ENCODE assay signal across 8 cellular contexts in genomic region chr3:57060089-57060829, GRCh38.
DNase-seq lines count a peak whose midpoint lies in the region; TF ChIP-seq lines count a peak whose summit lies in the region.

Gene SPATA12, plus strand, starts transcription at chr3:57060664. Its CDS starts 13,031 bp downstream, at chr3:57073695.

- DNase-seq in GM03348 (ENCODE audit: low spot score) (peak; percentile 95), NCI-H2227 (lab: John Stamatoyannopoulos, UW; ENCODE audit: unreplicated experiment) (peak; percentile 13), dedifferentiated amniotic fluid mesenchymal stem cell (ENCODE audit: extremely low spot score) (peak; percentile 77), left kidney (ENCODE audit: low read depth, low spot score) (peak; percentile 58), tibial artery (peak; percentile 78 to 83), NCI-H1048 (lab: John Stamatoyannopoulos, UW) (no peak), T-helper 2 cell (no peak)
- DNase-seq in effector memory CD4-positive, alpha-beta T cell = no peak

- H3K27ac ChIP-seq in tibial artery = no peak within 1 kb of the TSS
- no peak within 1 kb of the TSS for H3K27ac ChIP-seq in effector memory CD4-positive, alpha-beta T cell (ENCODE audit: insufficient read depth, low read length, poor library complexity, severe bottlenecking)

- peaks cover 0 to 13% (median 0%) of the 10 kb centered on the region in 4 donors for H3K4me1 ChIP-seq in tibial artery
- H3K4me1 ChIP-seq in effector memory CD4-positive, alpha-beta T cell (ENCODE audit: control insufficient read depth, insufficient read depth, low read length, poor library complexity, severe bottlenecking) = no peaks in the 10 kb centered on the region

- intact Hi-C loops in tibial artery (cut with DNase I; ENCODE audit: low total_unique reads) = no loop called here

- H3K9me3 ChIP-seq in tibial artery = no peaks in the 10 kb centered on the region
- no peaks in the 10 kb centered on the region for H3K9me3 ChIP-seq in effector memory CD4-positive, alpha-beta T cell (ENCODE audit: control insufficient read depth, low read length)

- H3K36me3 ChIP-seq in tibial artery = no peaks in the 10 kb centered on the region
- H3K36me3 ChIP-seq in effector memory CD4-positive, alpha-beta T cell (ENCODE audit: control insufficient read depth, insufficient read depth, low read length) = no peaks in the 10 kb centered on the region

- no peak for TF ChIP-seq CTCF in tibial artery (IDR thresholded peaks at IDR 0.05)

- H3K4me3 ChIP-seq in tibial artery = no peak within 1 kb of the TSS
- no peak within 1 kb of the TSS for H3K4me3 ChIP-seq in effector memory CD4-positive, alpha-beta T cell (ENCODE audit: insufficient read depth, low read depth, low read length, poor library complexity, severe bottlenecking)

- H3K27me3 ChIP-seq in tibial artery = no peaks in the 10 kb centered on the region
- no peaks in the 10 kb centered on the region for H3K27me3 ChIP-seq in effector memory CD4-positive, alpha-beta T cell (replicated peaks; ENCODE audit: control insufficient read depth, insufficient read depth, low read length, poor library complexity, severe bottlenecking)

Comparison
In these comparisons a context has a peak if more than half of its experiments do, and no peak if none do; other contexts are left out.
1. DNase-seq: peak in GM03348 (single experiment), NCI-H2227 (single experiment), dedifferentiated amniotic fluid mesenchymal stem cell (single experiment), left kidney (single experiment) and tibial artery (2 of 2); none in effector memory CD4-positive, alpha-beta T cell (0 of 3), NCI-H1048 (single experiment) and T-helper 2 cell (0 of 5).